21 cellular contexts compared by ENCODE assay signal in genomic region chr6:33607126-33607783, GRCh38.
"Had no signal": no experiment of that assay in that cellular context is flagged by ENCODE, and none has a peak within 500 bp of the region (broad histone marks: within the 10 kb centered on the region; RNA-seq: fewer than 3 reads in every experiment).

No MANE protein-coding gene starts in this region.

- H3K36me3 Mint-ChIP-seq: stimulated activated effector memory CD8-positive, alpha-beta T cell treated with anti-CD3 and anti-CD28 coated beads, Interleukin-12 subunit alpha, Interleukin-12 subunit beta, amount 100 ng/mL, for 72 hours had no signal

- H3K4me3 ChIP-seq: smooth muscle cell, testis, upper lobe of left lung had no signal

- H2AFZ ChIP-seq: parathyroid adenoma had no signal

- H3K9me3 Mint-ChIP-seq: activated CD4-positive, alpha-beta T cell treated with anti-CD3 and anti-CD28 coated beads, Interleukin-2, amount 10 ng/mL, durations not matched to agents 24 days and 14 days; activated T-helper 2 cell treated with anti-CD3 and anti-CD28 coated beads, Interferon-gamma antibody, Interleukin-2, Interleukin-4, amounts not matched to agents 10 μg/mL and 5 μg/mL and 100 μg/mL, durations not matched to agents 14 hours and 24 hours and 36 hours; T-helper 2 cell treated with Interferon-gamma antibody and Interleukin-4, amounts not matched to agents 5 μg/mL and 100 μg/mL, for 36 hours had no signal

- H3K27me3 ChIP-seq: brain microvascular endothelial cell, testis, upper lobe of left lung had no signal

- H3K4me2 ChIP-seq: smooth muscle cell had no signal

- H3K4me1 Mint-ChIP-seq: activated CD4-positive, alpha-beta T cell treated with anti-CD3 and anti-CD28 coated beads, Interleukin-2, amount 10 ng/mL, durations not matched to agents 24 days and 14 days; activated naive CD8-positive, alpha-beta T cell treated with anti-CD3 and anti-CD28 coated beads, Interleukin-2, amount 50 U/mL, for 24 hours; immature natural killer cell; stimulated activated effector memory CD8-positive, alpha-beta T cell treated with anti-CD3 and anti-CD28 coated beads, Interleukin-12 subunit alpha, Interleukin-12 subunit beta, amount 100 ng/mL, for 72 hours had no signal

- H3K4me3 Mint-ChIP-seq: activated CD4-positive, alpha-beta T cell treated with anti-CD3 and anti-CD28 coated beads, Interleukin-2, amount 10 ng/mL, durations not matched to agents 24 days and 14 days; activated CD8-positive, alpha-beta T cell treated with anti-CD3 and anti-CD28 coated beads for 36 hours; activated naive CD8-positive, alpha-beta T cell treated with anti-CD3 and anti-CD28 coated beads, Interleukin-2, amount 50 U/mL, for 24 hours; immature natural killer cell; naive thymus-derived CD4-positive, alpha-beta T cell; stimulated activated effector memory CD8-positive, alpha-beta T cell treated with anti-CD3 and anti-CD28 coated beads, Interleukin-12 subunit alpha, Interleukin-12 subunit beta, amount 100 ng/mL, for 72 hours; T-helper 2 cell treated with Interferon-gamma antibody and Interleukin-4, amounts not matched to agents 5 μg/mL and 100 μg/mL, for 36 hours had no signal

- DNase-seq: activated T-cell treated with anti-CD3 and anti-CD28 coated beads, Interleukin-2, amount 50 U/mL, for 1 hour; aorta; brain microvascular endothelial cell; central memory CD4-positive, alpha-beta T cell; head of caudate nucleus; kidney glomerular epithelial cell; left ventricle myocardium superior had no signal

- H3K27me3 Mint-ChIP-seq: activated CD8-positive, alpha-beta T cell treated with anti-CD3 and anti-CD28 coated beads for 36 hours; activated naive CD8-positive, alpha-beta T cell treated with anti-CD3 and anti-CD28 coated beads, Interleukin-2, amount 50 U/mL, for 24 hours had no signal

- H3K27ac ChIP-seq: brain microvascular endothelial cell, parathyroid adenoma, upper lobe of left lung had no signal

- H3K4me1 ChIP-seq: parathyroid adenoma had no signal

- H3K27ac Mint-ChIP-seq: activated CD8-positive, alpha-beta T cell treated with anti-CD3 and anti-CD28 coated beads for 36 hours; activated naive CD8-positive, alpha-beta T cell treated with anti-CD3 and anti-CD28 coated beads, Interleukin-2, amount 50 U/mL, for 24 hours; activated T-helper 2 cell treated with anti-CD3 and anti-CD28 coated beads, Interferon-gamma antibody, Interleukin-2, Interleukin-4, amounts not matched to agents 10 μg/mL and 5 μg/mL and 100 μg/mL, durations not matched to agents 14 hours and 24 hours and 36 hours; naive thymus-derived CD4-positive, alpha-beta T cell; stimulated activated effector memory CD8-positive, alpha-beta T cell treated with anti-CD3 and anti-CD28 coated beads, Interleukin-12 subunit alpha, Interleukin-12 subunit beta, amount 100 ng/mL, for 72 hours; T-helper 2 cell treated with Interferon-gamma antibody and Interleukin-4, amounts not matched to agents 5 μg/mL and 100 μg/mL, for 36 hours had no signal

- FAIRE-seq: colon, frontal cortex had no signal

- ATAC-seq: left ventricle myocardium superior had no signal

- H3K9ac ChIP-seq: parathyroid adenoma had no signal

- H3K79me2 ChIP-seq: parathyroid adenoma had no signal

- H3K36me3 ChIP-seq: brain microvascular endothelial cell, upper lobe of left lung had no signal

- H3K9me3 ChIP-seq: testis, upper lobe of left lung had no signal
